Comparison of ENCODE assay signal across 13 cellular contexts in the genomic region with DNA sequence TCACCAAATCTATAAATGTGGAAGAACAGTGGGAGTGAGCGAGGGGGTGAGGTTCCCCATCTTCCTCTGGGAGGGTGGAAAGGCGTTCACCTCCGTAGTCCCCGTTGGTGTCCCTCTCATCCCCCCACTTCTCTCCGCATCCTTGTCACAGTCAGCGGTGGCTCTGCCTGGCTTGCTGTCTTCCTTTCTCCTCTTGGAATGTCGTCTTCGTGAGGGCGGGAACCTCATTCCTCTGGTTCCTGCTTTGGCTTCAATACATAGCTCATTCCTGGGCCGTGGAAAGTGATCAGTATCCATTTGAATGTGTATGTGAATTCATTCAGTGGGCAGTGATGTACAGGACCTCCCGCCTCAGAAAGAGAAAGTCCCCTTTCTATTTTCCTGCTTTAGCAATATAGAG.
DNase-seq lines count a peak whose midpoint lies in the region; ATAC-seq and TF ChIP-seq lines count a peak whose summit lies in the region.
"Had no signal": no experiment of that assay in that cellular context is flagged by ENCODE, and none has a peak within 500 bp of the region (broad histone marks: within the 10 kb centered on the region; RNA-seq: fewer than 3 reads in every experiment).

No MANE protein-coding gene starts in this region.

- no peak for ATAC-seq in stimulated activated effector memory CD8-positive, alpha-beta T cell treated with anti-CD3 and anti-CD28 coated beads, Interleukin-12 subunit alpha, Interleukin-12 subunit beta, amount 100 ng/mL, for 72 hours
- ATAC-seq in gastroesophageal sphincter, result no peak

- intact Hi-C loops in activated T-helper 1 cell treated with anti-CD3 and anti-CD28 coated beads, Interleukin-12 subunit alpha, Interleukin-12 subunit beta, Interleukin-2, Interleukin-4 antibody, amounts not matched to agents 30 ng/mL and 10 ng/mL and 1 ng/mL, durations not matched to agents 14 hours and 24 hours and 36 hours (cut with micrococcal nuclease), result loop anchor here (1.0 kb wide), 1 partner anchor 9 kb away; no protein-coding TSS in a partner anchor
- intact Hi-C loops in dorsolateral prefrontal cortex (cut with DNase I), result loop anchor here in 1 of 2 donors (5.0 kb wide), 1 partner anchor 69 kb away; no protein-coding TSS in a partner anchor

- peaks cover 61% of the 10 kb centered on the region for H3K4me1 Mint-ChIP-seq in activated T-helper 1 cell treated with anti-CD3 and anti-CD28 coated beads, Interleukin-12 subunit alpha, Interleukin-12 subunit beta, Interleukin-2, Interleukin-4 antibody, amounts not matched to agents 30 ng/mL and 10 ng/mL and 1 ng/mL, durations not matched to agents 14 hours and 24 hours and 36 hours (ENCODE audit: low read depth)
- peaks cover 41% of the 10 kb centered on the region for H3K4me1 Mint-ChIP-seq in stimulated activated effector memory CD8-positive, alpha-beta T cell treated with anti-CD3 and anti-CD28 coated beads, Interleukin-12 subunit alpha, Interleukin-12 subunit beta, amount 100 ng/mL, for 72 hours

- TF ChIP-seq CTCF in dorsolateral prefrontal cortex (IDR thresholded peaks at IDR 0.05 in 54 of 56, conservative IDR thresholded peaks at IDR 0.05 in 2 of 56; ENCODE audit: low read depth in 1 of 56, partially characterized antibody in 56 of 56) (no peak), gastroesophageal sphincter (IDR thresholded peaks at IDR 0.05) (no peak)

- 81 to 100% methylated on average over 1 to 10 of the region's 11 CpGs for WGBS in gastroesophageal sphincter (ENCODE audit: low coverage in 1 of 2), 2 donors

- no peak overlapping the region for H3K4me3 Mint-ChIP-seq in activated T-helper 1 cell treated with anti-CD3 and anti-CD28 coated beads, Interleukin-12 subunit alpha, Interleukin-12 subunit beta, Interleukin-2, Interleukin-4 antibody, amounts not matched to agents 30 ng/mL and 10 ng/mL and 1 ng/mL, durations not matched to agents 14 hours and 24 hours and 36 hours
- no peak overlapping the region for H3K4me3 Mint-ChIP-seq in stimulated activated effector memory CD8-positive, alpha-beta T cell treated with anti-CD3 and anti-CD28 coated beads, Interleukin-12 subunit alpha, Interleukin-12 subunit beta, amount 100 ng/mL, for 72 hours
- H3K4me3 Mint-ChIP-seq: H9 had no signal

- TF ChIP-seq POLR2A in gastroesophageal sphincter (IDR thresholded peaks at IDR 0.05), result no peak

- no peak for TF ChIP-seq EP300 in gastroesophageal sphincter (IDR thresholded peaks at IDR 0.05)

- peaks cover 2% of the 10 kb centered on the region for H3K36me3 Mint-ChIP-seq in activated T-helper 1 cell treated with anti-CD3 and anti-CD28 coated beads, Interleukin-12 subunit alpha, Interleukin-12 subunit beta, Interleukin-2, Interleukin-4 antibody, amounts not matched to agents 30 ng/mL and 10 ng/mL and 1 ng/mL, durations not matched to agents 14 hours and 24 hours and 36 hours (ENCODE audit: low read depth)
- H3K36me3 Mint-ChIP-seq in stimulated activated effector memory CD8-positive, alpha-beta T cell treated with anti-CD3 and anti-CD28 coated beads, Interleukin-12 subunit alpha, Interleukin-12 subunit beta, amount 100 ng/mL, for 72 hours, result peaks cover 11% of the 10 kb centered on the region

- no peaks in the 10 kb centered on the region for H3K36me3 ChIP-seq in HUES6 (ENCODE audit: control insufficient read depth, insufficient read depth, low read length)
- H3K36me3 ChIP-seq in gastroesophageal sphincter, result no peaks in the 10 kb centered on the region
- H3K36me3 ChIP-seq: SJCRH30 had no signal

- DNase-seq in activated T-helper 1 cell treated with anti-CD3 and anti-CD28 coated beads, Interleukin-12 subunit alpha, Interleukin-12 subunit beta, Interleukin-2, Interleukin-4 antibody, amounts not matched to agents 30 ng/mL and 10 ng/mL and 1 ng/mL, durations not matched to agents 14 hours and 24 hours and 36 hours (ENCODE audit: low spot score), result no peak
- DNase-seq in dorsolateral prefrontal cortex (peak in 1 of 10 donors; percentile 23), T-helper 9 cell (no peak), NCI-H1048 (lab: John Stamatoyannopoulos, UW) (no peak)
- no peak for DNase-seq in stimulated activated effector memory CD8-positive, alpha-beta T cell treated with anti-CD3 and anti-CD28 coated beads, Interleukin-12 subunit alpha, Interleukin-12 subunit beta, amount 100 ng/mL, for 72 hours (ENCODE audit: low spot score in 2 of 2)
- DNase-seq: ACHN, C1 segment of cervical spinal cord, H9, NCI-H2227 treated with DMSO at 0.1 percent for 48 hours had no signal

- H3K4me3 ChIP-seq in HUES6 (ENCODE audit: low read depth, low read length) (peak overlapping the region; percentile 29; the same call in 1 of the 2 replicates), dorsolateral prefrontal cortex (no peak overlapping the region), gastroesophageal sphincter (no peak overlapping the region)
- H3K4me3 ChIP-seq: SJCRH30 had no signal

- H3K4me1 ChIP-seq in HUES6 (ENCODE audit: control insufficient read depth, insufficient read depth, low read length) (peaks cover 19% of the 10 kb centered on the region), gastroesophageal sphincter (peaks cover 0 to 17% (median 0%) of the 10 kb centered on the region in 3 donors)
- H3K4me1 ChIP-seq: SJCRH30 had no signal

- H3K9me3 ChIP-seq in HUES6 (ENCODE audit: control insufficient read depth, insufficient read depth, low read depth, low read length) (no peaks in the 10 kb centered on the region), gastroesophageal sphincter (no peaks in the 10 kb centered on the region)
- H3K9me3 ChIP-seq: SJCRH30 had no signal

- no peak overlapping the region for H3K27ac ChIP-seq in HUES6 (ENCODE audit: low read depth, low read length)
- H3K27ac ChIP-seq in dorsolateral prefrontal cortex, result peak overlapping the region in 53 of 59 donors; percentile 14 to 89 (median 70)
- H3K27ac ChIP-seq in gastroesophageal sphincter, result no peak overlapping the region
- H3K27ac ChIP-seq: KMS-11, SJCRH30 had no signal

- H3K27me3 Mint-ChIP-seq in activated T-helper 1 cell treated with anti-CD3 and anti-CD28 coated beads, Interleukin-12 subunit alpha, Interleukin-12 subunit beta, Interleukin-2, Interleukin-4 antibody, amounts not matched to agents 30 ng/mL and 10 ng/mL and 1 ng/mL, durations not matched to agents 14 hours and 24 hours and 36 hours (ENCODE audit: insufficient read depth), result peaks cover 2% of the 10 kb centered on the region

- H3K27ac Mint-ChIP-seq in activated T-helper 1 cell treated with anti-CD3 and anti-CD28 coated beads, Interleukin-12 subunit alpha, Interleukin-12 subunit beta, Interleukin-2, Interleukin-4 antibody, amounts not matched to agents 30 ng/mL and 10 ng/mL and 1 ng/mL, durations not matched to agents 14 hours and 24 hours and 36 hours, result peak overlapping the region; percentile 64
- H3K27ac Mint-ChIP-seq in stimulated activated effector memory CD8-positive, alpha-beta T cell treated with anti-CD3 and anti-CD28 coated beads, Interleukin-12 subunit alpha, Interleukin-12 subunit beta, amount 100 ng/mL, for 72 hours, result peak overlapping the region; percentile 53

- H3K27me3 ChIP-seq in HUES6 (ENCODE audit: control insufficient read depth, insufficient read depth, low read length) (no peaks in the 10 kb centered on the region), dorsolateral prefrontal cortex (no peaks in the 10 kb centered on the region), gastroesophageal sphincter (no peaks in the 10 kb centered on the region)
- H3K27me3 ChIP-seq: SJCRH30 had no signal

- peak overlapping the region; percentile 21 for H3K9ac ChIP-seq in HUES6 (ENCODE audit: low read length)
- H3K9ac ChIP-seq: KMS-11 had no signal

- no peaks in the 10 kb centered on the region for H3K9me3 Mint-ChIP-seq in activated T-helper 1 cell treated with anti-CD3 and anti-CD28 coated beads, Interleukin-12 subunit alpha, Interleukin-12 subunit beta, Interleukin-2, Interleukin-4 antibody, amounts not matched to agents 30 ng/mL and 10 ng/mL and 1 ng/mL, durations not matched to agents 14 hours and 24 hours and 36 hours
- no peaks in the 10 kb centered on the region for H3K9me3 Mint-ChIP-seq in stimulated activated effector memory CD8-positive, alpha-beta T cell treated with anti-CD3 and anti-CD28 coated beads, Interleukin-12 subunit alpha, Interleukin-12 subunit beta, amount 100 ng/mL, for 72 hours
- H3K9me3 Mint-ChIP-seq: H9 had no signal

Comparison
In these comparisons a context has a peak if more than half of its experiments do, and no peak if none do; other contexts are left out.
1. H3K27ac ChIP-seq: peak in dorsolateral prefrontal cortex (53 of 59); none in HUES6 (single experiment) and gastroesophageal sphincter (0 of 4).